ENCODE assay signal across 10 cellular contexts in genomic region chr1:59071289-59071688, GRCh38.
DNase-seq lines count a peak whose midpoint lies in the region; ATAC-seq and TF ChIP-seq lines count a peak whose summit lies in the region.
"Had no signal": no experiment of that assay in that cellular context is flagged by ENCODE, and none has a peak within 500 bp of the region (broad histone marks: within the 10 kb centered on the region; RNA-seq: fewer than 3 reads in every experiment).

No MANE protein-coding gene starts in this region.

- H3K4me1 ChIP-seq in transverse colon = peaks cover 0 to 20% (median 14%) of the 10 kb centered on the region in 4 donors
- H3K4me1 ChIP-seq: Caco-2 had no signal

- peaks cover 24% of the 10 kb centered on the region for H3K4me1 Mint-ChIP-seq in activated naive CD4-positive, alpha-beta T cell treated with anti-CD3 and anti-CD28 coated beads, Interleukin-2, amount 10 ng/mL, durations not matched to agents 7 days and 5 days
- H3K4me1 Mint-ChIP-seq in activated naive CD8-positive, alpha-beta T cell treated with anti-CD3 and anti-CD28 coated beads, Interleukin-2, amount 50 U/mL, for 24 hours = peaks cover 25% of the 10 kb centered on the region
- peaks cover 12% of the 10 kb centered on the region for H3K4me1 Mint-ChIP-seq in type B pancreatic cell (ENCODE audit: unreplicated experiment)

- H3K9me3 Mint-ChIP-seq in activated naive CD4-positive, alpha-beta T cell treated with anti-CD3 and anti-CD28 coated beads, Interleukin-2, amount 10 ng/mL, durations not matched to agents 7 days and 5 days = peaks cover 4% of the 10 kb centered on the region
- H3K9me3 Mint-ChIP-seq in activated naive CD8-positive, alpha-beta T cell treated with anti-CD3 and anti-CD28 coated beads, Interleukin-2, amount 50 U/mL, for 24 hours = no peaks in the 10 kb centered on the region
- peaks cover 5% of the 10 kb centered on the region for H3K9me3 Mint-ChIP-seq in type B pancreatic cell

- 36 to 50% methylated on average over 1 to 5 of the region's 5 CpGs for WGBS in transverse colon (ENCODE audit: low coverage in 1 of 2), 2 donors

- no peaks in the 10 kb centered on the region for H3K27me3 ChIP-seq in transverse colon
- H3K27me3 ChIP-seq: brain microvascular endothelial cell had no signal

- TF ChIP-seq POLR2A in transverse colon (IDR thresholded peaks at IDR 0.05) = no peak
- no peak for TF ChIP-seq POLR2A in GM18505 (IDR thresholded peaks at IDR 0.05; ENCODE audit: borderline replicate concordance, extremely low read depth, insufficient read depth, insufficient read length)

- no peak for TF ChIP-seq EP300 in transverse colon (IDR thresholded peaks at IDR 0.05; ENCODE audit: low read depth)

- no peak for DNase-seq in activated naive CD4-positive, alpha-beta T cell treated with anti-CD3 and anti-CD28 coated beads, Interleukin-2, amount 10 ng/mL, durations not matched to agents 7 days and 5 days
- no peak for DNase-seq in activated naive CD4-positive, alpha-beta T cell treated with Interleukin-2 at 50 U/mL for 16 hours
- peak; percentile 74 for DNase-seq in NCI-H69 (lab: John Stamatoyannopoulos, UW)
- no peak for DNase-seq in activated naive CD8-positive, alpha-beta T cell treated with anti-CD3 and anti-CD28 coated beads, Interleukin-2, amount 50 U/mL, for 24 hours
- peak; percentile 41 for DNase-seq in transverse colon
- no peak for DNase-seq in type B pancreatic cell (ENCODE audit: extremely low spot score, unreplicated experiment)
- DNase-seq: brain microvascular endothelial cell, Caco-2 had no signal

- in situ Hi-C loops in transverse colon (cut with MboI; ENCODE audit: low pct_ligation_motif_present in 1 of 4, low pct_unique_long_range_greater_than_20kb in 1 of 4, low sequenced_read_pairs in 3 of 4) = loop anchor here in 1 of 4 donors (25.0 kb wide), 1 partner anchor 284 kb away; the partner anchor contains the start of gene JUN

- H3K36me3 ChIP-seq in transverse colon = no peaks in the 10 kb centered on the region
- H3K36me3 ChIP-seq: brain microvascular endothelial cell had no signal

- ATAC-seq in activated naive CD8-positive, alpha-beta T cell treated with anti-CD3 and anti-CD28 coated beads, Interleukin-2, amount 50 U/mL, for 24 hours = no peak
- ATAC-seq in HG03460 (IDR thresholded peaks at IDR 0.05; ENCODE audit: unreplicated experiment) (no peak), GM18505 (IDR thresholded peaks at IDR 0.05; ENCODE audit: unreplicated experiment) (no peak)

- peaks cover 10% of the 10 kb centered on the region for H3K36me3 Mint-ChIP-seq in activated naive CD4-positive, alpha-beta T cell treated with anti-CD3 and anti-CD28 coated beads, Interleukin-2, amount 10 ng/mL, durations not matched to agents 7 days and 5 days
- H3K36me3 Mint-ChIP-seq in activated naive CD8-positive, alpha-beta T cell treated with anti-CD3 and anti-CD28 coated beads, Interleukin-2, amount 50 U/mL, for 24 hours (ENCODE audit: low read depth) = no peaks in the 10 kb centered on the region
- no peaks in the 10 kb centered on the region for H3K36me3 Mint-ChIP-seq in type B pancreatic cell

- H3K4me3 ChIP-seq in transverse colon = no peak overlapping the region

- H3K27ac ChIP-seq in transverse colon = peak overlapping the region; percentile 20 to 63 (median 43)
- H3K27ac ChIP-seq: brain microvascular endothelial cell had no signal

- peak overlapping the region; percentile 82 for H3K27ac Mint-ChIP-seq in activated naive CD4-positive, alpha-beta T cell treated with anti-CD3 and anti-CD28 coated beads, Interleukin-2, amount 10 ng/mL, durations not matched to agents 7 days and 5 days
- peak overlapping the region; percentile 75 for H3K27ac Mint-ChIP-seq in activated naive CD8-positive, alpha-beta T cell treated with anti-CD3 and anti-CD28 coated beads, Interleukin-2, amount 50 U/mL, for 24 hours
- H3K27ac Mint-ChIP-seq in type B pancreatic cell = no peak overlapping the region

- TF ChIP-seq CTCF in transverse colon (IDR thresholded peaks at IDR 0.05) = no peak
- TF ChIP-seq CTCF in type B pancreatic cell (conservative IDR thresholded peaks at IDR 0.05) = no peak

- no peaks in the 10 kb centered on the region for H3K27me3 Mint-ChIP-seq in activated naive CD4-positive, alpha-beta T cell treated with anti-CD3 and anti-CD28 coated beads, Interleukin-2, amount 10 ng/mL, durations not matched to agents 7 days and 5 days
- H3K27me3 Mint-ChIP-seq in activated naive CD8-positive, alpha-beta T cell treated with anti-CD3 and anti-CD28 coated beads, Interleukin-2, amount 50 U/mL, for 24 hours = no peaks in the 10 kb centered on the region
- no peaks in the 10 kb centered on the region for H3K27me3 Mint-ChIP-seq in type B pancreatic cell

- CTCF ChIA-PET in activated naive CD4-positive, alpha-beta T cell treated with anti-CD3 and anti-CD28 coated beads, Interleukin-2, amount 10 ng/mL, durations not matched to agents 7 days and 5 days (lab: Charles Lee) = interaction anchor here (0.6 to 2.2 kb wide), 5 partner anchors 9 to 222 kb away, joined by 3 to 8 read pairs (median 4); no protein-coding TSS in a partner anchor

- no peak overlapping the region for H3K4me3 Mint-ChIP-seq in activated naive CD4-positive, alpha-beta T cell treated with anti-CD3 and anti-CD28 coated beads, Interleukin-2, amount 10 ng/mL, durations not matched to agents 7 days and 5 days
- H3K4me3 Mint-ChIP-seq in activated naive CD8-positive, alpha-beta T cell treated with anti-CD3 and anti-CD28 coated beads, Interleukin-2, amount 50 U/mL, for 24 hours = peak overlapping the region; percentile 30
- H3K4me3 Mint-ChIP-seq in type B pancreatic cell = no peak overlapping the region

- intact Hi-C loops in transverse colon (cut with DNase I; ENCODE audit: low total_unique reads) = loop anchor here (10.0 kb wide), 1 partner anchor 286 kb away; the partner anchor contains the start of gene JUN

- no peaks in the 10 kb centered on the region for H3K9me3 ChIP-seq in transverse colon
- H3K9me3 ChIP-seq: Caco-2 had no signal

Comparison
In these comparisons a context has a peak if more than half of its experiments do, and no peak if none do; other contexts are left out.
1. DNase-seq: peak in NCI-H69 (single experiment) and transverse colon (single experiment); none in activated naive CD4-positive, alpha-beta T cell treated with anti-CD3 and anti-CD28 coated beads, Interleukin-2, amount 10 ng/mL, durations not matched to agents 7 days and 5 days (single experiment), activated naive CD4-positive, alpha-beta T cell treated with Interleukin-2 at 50 U/mL for 16 hours (single experiment), activated naive CD8-positive, alpha-beta T cell treated with anti-CD3 and anti-CD28 coated beads, Interleukin-2, amount 50 U/mL, for 24 hours (single experiment) and type B pancreatic cell (single experiment).